In the genomic region with DNA sequence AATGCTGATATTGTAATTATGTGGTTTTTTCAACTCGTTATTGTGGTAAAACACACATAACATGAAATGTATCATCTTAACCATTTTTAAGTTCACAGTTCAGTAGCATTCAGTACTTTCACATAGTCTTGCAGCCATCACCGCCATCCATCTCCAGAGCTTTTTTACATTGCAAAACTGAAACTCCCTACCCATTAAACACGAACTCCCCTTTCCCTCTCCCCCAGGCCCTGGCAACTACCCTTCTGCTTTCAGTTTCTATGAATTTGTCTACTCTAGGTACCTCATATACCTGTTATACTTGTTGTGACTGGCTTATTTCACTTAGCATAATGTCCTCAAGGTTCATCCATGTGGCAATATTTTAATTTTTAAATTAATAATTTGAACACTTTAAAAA, we compare ENCODE assay signal across 13 cellular contexts.
DNase-seq lines count a peak whose midpoint lies in the region; ATAC-seq lines count a peak whose summit lies in the region.
"Had no signal": no experiment of that assay in that cellular context is flagged by ENCODE, and none has a peak within 500 bp of the region (broad histone marks: within the 10 kb centered on the region; RNA-seq: fewer than 3 reads in every experiment).

No MANE protein-coding gene starts in this region.

- H3K9me3 Mint-ChIP-seq in stimulated activated naive B cell treated with anti-CD40 and anti-IgM and Interleukin-4, amounts not matched to agents 10 μg/mL and 1 μg/mL and 100 μg/mL, for 72 hours = no peaks in the 10 kb centered on the region

- no peak for DNase-seq in stimulated activated naive B cell treated with anti-CD40 and anti-IgM and Interleukin-4, amounts not matched to agents 10 μg/mL and 1 μg/mL and 100 μg/mL, for 72 hours
- DNase-seq in UCSD-AML1 (lab: John Stamatoyannopoulos, UW; ENCODE audit: unreplicated experiment) = no peak
- DNase-seq in stimulated activated naive CD4-positive, alpha-beta T cell treated with Interleukin-2 at 50 U/mL for 16 hours (lab: John Stamatoyannopoulos, UW) = no peak
- DNase-seq in SIG-M5 (lab: John Stamatoyannopoulos, UW) = no peak
- DNase-seq: activated effector memory CD4-positive, alpha-beta T cell treated with Interleukin-2 at 50 U/mL for 16 hours; central memory CD4-positive, alpha-beta T cell; NCI-H1092 treated with DMSO at 0.1 percent for 48 hours; NCI-H69; uterus had no signal

- H3K4me3 Mint-ChIP-seq in stimulated activated naive B cell treated with anti-CD40 and anti-IgM and Interleukin-4, amounts not matched to agents 10 μg/mL and 1 μg/mL and 100 μg/mL, for 72 hours = no peak overlapping the region

- H3K27ac Mint-ChIP-seq in stimulated activated naive B cell treated with anti-CD40 and anti-IgM and Interleukin-4, amounts not matched to agents 10 μg/mL and 1 μg/mL and 100 μg/mL, for 72 hours = no peak overlapping the region

- peak; percentile 95 for ATAC-seq in GM19395 (IDR thresholded peaks at IDR 0.05; ENCODE audit: unreplicated experiment)
- ATAC-seq in HG02610 (IDR thresholded peaks at IDR 0.05; ENCODE audit: unreplicated experiment) = peak; percentile 92
- ATAC-seq in HG03354 (IDR thresholded peaks at IDR 0.05; ENCODE audit: poor library complexity, severe bottlenecking, unreplicated experiment) = peak; percentile 97
- ATAC-seq in stimulated activated naive B cell treated with anti-CD40 and anti-IgM and Interleukin-4, amounts not matched to agents 10 μg/mL and 1 μg/mL and 100 μg/mL, for 72 hours (replicated peaks) = peak; percentile 29 to 59
- ATAC-seq: SK-N-SH treated with all-trans-retinoic acid at 6 μM for 48 hours had no signal

- no peaks in the 10 kb centered on the region for H3K27me3 Mint-ChIP-seq in stimulated activated naive B cell treated with anti-CD40 and anti-IgM and Interleukin-4, amounts not matched to agents 10 μg/mL and 1 μg/mL and 100 μg/mL, for 72 hours

- H3K4me1 Mint-ChIP-seq in stimulated activated naive B cell treated with anti-CD40 and anti-IgM and Interleukin-4, amounts not matched to agents 10 μg/mL and 1 μg/mL and 100 μg/mL, for 72 hours = no peaks in the 10 kb centered on the region

- H3K36me3 Mint-ChIP-seq in stimulated activated naive B cell treated with anti-CD40 and anti-IgM and Interleukin-4, amounts not matched to agents 10 μg/mL and 1 μg/mL and 100 μg/mL, for 72 hours = peaks cover 6 to 42% of the 10 kb centered on the region in 2 donors

Comparison
In these comparisons a context has a peak if more than half of its experiments do, and no peak if none do; other contexts are left out.
1. ATAC-seq: peak in every context shown above with its lines; median percentile 97 in HG03354; 95 in GM19395; 92 in HG02610; 44 in stimulated activated naive B cell treated with anti-CD40 and anti-IgM and Interleukin-4, amounts not matched to agents 10 μg/mL and 1 μg/mL and 100 μg/mL, for 72 hours.